18 cellular contexts compared by ENCODE assay signal in the genomic region with DNA sequence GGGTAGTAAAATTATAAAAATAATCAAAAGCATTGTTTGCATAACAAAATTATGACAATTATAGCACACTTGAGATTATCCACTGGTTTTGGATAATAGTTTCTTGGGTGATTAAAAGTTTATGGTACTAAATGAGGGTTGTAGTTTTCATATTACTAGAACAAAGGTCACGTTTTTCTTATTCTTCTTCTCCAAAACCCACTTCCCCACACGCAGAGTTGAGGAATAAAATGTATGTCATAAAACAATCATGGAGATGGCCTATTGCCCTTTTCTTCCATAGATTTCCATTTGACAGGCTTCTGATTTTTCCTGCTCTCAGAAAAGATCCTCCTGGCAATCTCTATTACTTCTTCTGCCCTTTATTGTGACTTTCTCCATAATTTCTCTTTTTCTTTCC.
DNase-seq lines count a peak whose midpoint lies in the region; ATAC-seq and TF ChIP-seq lines count a peak whose summit lies in the region.
"Had no signal": no experiment of that assay in that cellular context is flagged by ENCODE, and none has a peak within 500 bp of the region (broad histone marks: within the 10 kb centered on the region; RNA-seq: fewer than 3 reads in every experiment).

No MANE protein-coding gene starts in this region.

- peak; percentile 95 for ATAC-seq in left colon
- no peak for ATAC-seq in GM18861 (IDR thresholded peaks at IDR 0.05; ENCODE audit: unreplicated experiment)
- ATAC-seq: GM12878 had no signal

- intact Hi-C loops in left colon (cut with DNase I, micrococcal nuclease), result no loop called here

- H3K27ac ChIP-seq in OCI-LY3 (ENCODE audit: low read length), result no peak overlapping the region
- H3K27ac ChIP-seq: 22Rv1; BLaER1 treated with 17β-estradiol and CSF1 and Interleukin-3, amounts not matched to agents 10 nM and 100 nM had no signal

- H3K9ac ChIP-seq in OCI-LY3 (ENCODE audit: low read length), result no peak overlapping the region
- H3K9ac ChIP-seq: BLaER1 treated with 17β-estradiol and CSF1 and Interleukin-3, amounts not matched to agents 10 nM and 100 nM had no signal

- H4K20me1 ChIP-seq in OCI-LY3 (ENCODE audit: insufficient read depth, low read length), result no peaks in the 10 kb centered on the region
- H4K20me1 ChIP-seq: BLaER1 treated with 17β-estradiol and CSF1 and Interleukin-3, amounts not matched to agents 10 nM and 100 nM had no signal

- no peak for TF ChIP-seq CTCF in OCI-LY3 (IDR thresholded peaks at IDR 0.05; ENCODE audit: low read depth, low read length)

- no peaks in the 10 kb centered on the region for H3K36me3 ChIP-seq in OCI-LY3 (replicated peaks; ENCODE audit: low read depth, low read length)
- H3K36me3 ChIP-seq: BE2C; BLaER1 treated with 17β-estradiol and CSF1 and Interleukin-3, amounts not matched to agents 10 nM and 100 nM had no signal

- no peak overlapping the region for H3K4me3 ChIP-seq in OCI-LY3 (ENCODE audit: low read length)
- H3K4me3 ChIP-seq: BLaER1 treated with 17β-estradiol and CSF1 and Interleukin-3, amounts not matched to agents 10 nM and 100 nM; GM12878 had no signal

- H2AFZ ChIP-seq in OCI-LY3 (ENCODE audit: low read depth, low read length), result 0 out of 2 replicates have a peak overlapping the region, but pooled peaks have one; percentile 39

- no peaks in the 10 kb centered on the region for H3K9me3 ChIP-seq in OCI-LY3 (ENCODE audit: insufficient read depth, low read length)
- H3K9me3 ChIP-seq: BE2C; BLaER1 treated with 17β-estradiol and CSF1 and Interleukin-3, amounts not matched to agents 10 nM and 100 nM had no signal

- no peak overlapping the region for H3K4me2 ChIP-seq in OCI-LY3 (ENCODE audit: low read length)
- H3K4me2 ChIP-seq: BLaER1 treated with 17β-estradiol and CSF1 and Interleukin-3, amounts not matched to agents 10 nM and 100 nM had no signal

- H3K27me3 ChIP-seq in OCI-LY3 (ENCODE audit: low read depth, low read length), result no peaks in the 10 kb centered on the region
- H3K27me3 ChIP-seq: BE2C; BLaER1 treated with 17β-estradiol and CSF1 and Interleukin-3, amounts not matched to agents 10 nM and 100 nM had no signal

- no peaks in the 10 kb centered on the region for H3K79me2 ChIP-seq in OCI-LY3 (ENCODE audit: low read length)

- H3K4me1 ChIP-seq in OCI-LY3 (ENCODE audit: low read length), result no peaks in the 10 kb centered on the region
- H3K4me1 ChIP-seq: BE2C; BLaER1 treated with 17β-estradiol and CSF1 and Interleukin-3, amounts not matched to agents 10 nM and 100 nM had no signal

- DNase-seq in NCI-H1105 (lab: John Stamatoyannopoulos, UW), result peak; percentile 14
- DNase-seq in left colon, result no peak
- no peak for DNase-seq in Ammon's horn (ENCODE audit: low spot score)
- no peak for DNase-seq in activated gamma-delta T cell (lab: John Stamatoyannopoulos, UW)
- DNase-seq: BE2C; CD4-positive, alpha-beta T cell; CD8-positive, alpha-beta memory T cell; DMS 273 treated with DMSO at 0.1 percent for 48 hours; DMS79; EL; GDM1; H7; HCEC 1CT had no signal
